ENCODE assay signal across 9 cellular contexts in the genomic region with DNA sequence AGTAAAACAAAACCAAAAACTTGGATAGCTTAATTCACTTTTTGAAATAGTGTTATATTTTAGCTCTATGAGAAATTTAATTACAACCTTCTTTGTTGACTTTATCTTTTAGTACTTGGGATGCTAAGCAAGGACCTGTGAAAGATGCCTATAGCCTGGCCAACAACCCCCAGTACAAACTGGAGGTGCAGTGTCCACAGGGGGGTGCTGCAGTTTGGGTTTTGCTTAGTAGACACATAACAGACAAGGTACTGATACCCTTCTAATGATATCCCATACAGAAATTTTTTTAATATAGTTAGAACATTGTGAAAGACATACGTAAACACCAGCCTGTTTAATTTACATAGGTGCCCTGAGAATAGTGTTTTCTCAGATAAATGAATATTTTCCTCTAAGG. TPM values are rescaled to one million over a fixed set of nuclear protein-coding genes. Genes with fewer than 3 reads are reported as not detected.
DNase-seq lines count a peak whose midpoint lies in the region; ATAC-seq, FAIRE-seq and TF ChIP-seq lines count a peak whose summit lies in the region.
"Had no signal": no experiment of that assay in that cellular context is flagged by ENCODE, and none has a peak within 500 bp of the region (broad histone marks: within the 10 kb centered on the region; RNA-seq: fewer than 3 reads in every experiment).

No MANE protein-coding gene starts in this region.

- peaks cover 12% of the 10 kb centered on the region for H3K4me1 ChIP-seq in endodermal cell (ENCODE audit: control insufficient read depth, insufficient read depth, low read length)
- H3K4me1 ChIP-seq in spleen: no peaks in the 10 kb centered on the region

- H3K27me3 ChIP-seq in endodermal cell (ENCODE audit: control insufficient read depth, insufficient read depth, low read length, poor library complexity, severe bottlenecking) (no peaks in the 10 kb centered on the region), spleen (replicated peaks in 1 of 7) (no peaks in the 10 kb centered on the region)

- peaks cover 38% of the 10 kb centered on the region for H3K36me3 Mint-ChIP-seq in endodermal cell (ENCODE audit: low read depth)

- FAIRE-seq in GM18507 (lab: Jason Lieb, UNC): peak; percentile 18
- FAIRE-seq: colon had no signal

- no peaks in the 10 kb centered on the region for H3K9me3 ChIP-seq in endodermal cell (ENCODE audit: control insufficient read depth, low read length)
- no peaks in the 10 kb centered on the region for H3K9me3 ChIP-seq in spleen

- peak; percentile 33 for DNase-seq in AG20443 (ENCODE audit: low spot score)
- no peak for DNase-seq in GM18507 (ENCODE audit: extremely low spot score, insufficient read length, low read depth)
- DNase-seq in T-helper 9 cell: peak; percentile 30
- peak; percentile 74 for DNase-seq in endodermal cell
- DNase-seq in spleen: no peak
- no peak for DNase-seq in NCI-H526 treated with DMSO at 0.1 percent for 48 hours (lab: John Stamatoyannopoulos, UW)
- DNase-seq in NCI-H128 (lab: John Stamatoyannopoulos, UW; ENCODE audit: unreplicated experiment): no peak

- no peak for ATAC-seq in GM21723 (IDR thresholded peaks at IDR 0.05; ENCODE audit: unreplicated experiment)

- TF ChIP-seq POLR2A in spleen (IDR thresholded peaks at IDR 0.05): no peak

- no peaks in the 10 kb centered on the region for H3K9me3 Mint-ChIP-seq in endodermal cell

- H3K9ac ChIP-seq in endodermal cell (ENCODE audit: extremely low read depth, low read length, poor library complexity, severe bottlenecking): no peak overlapping the region

- no peak overlapping the region for H3K4me3 ChIP-seq in endodermal cell (ENCODE audit: low read length)
- H3K4me3 ChIP-seq in spleen: no peak overlapping the region

- peak; percentile 66 for TF ChIP-seq CTCF in endodermal cell (conservative IDR thresholded peaks at IDR 0.05)
- TF ChIP-seq CTCF in spleen (IDR thresholded peaks at IDR 0.05 in 8 of 11, conservative IDR thresholded peaks at IDR 0.05 in 3 of 11): peak in 7 of 11 experiments; percentile 18 to 51 (median 38)

- no CpG with 5 or more reads among the region's 1 CpG for WGBS in endodermal cell (ENCODE audit: insufficient coverage in 1 of 2, insufficient read length in 1 of 2), 2 experiments
- 91 to 100% (median 92%) methylated on average over 1 of the region's 1 CpG for WGBS in spleen, 5 donors

- peaks cover 24% of the 10 kb centered on the region for H3K4me1 Mint-ChIP-seq in endodermal cell

- no peaks in the 10 kb centered on the region for H3K27me3 Mint-ChIP-seq in endodermal cell (ENCODE audit: insufficient read depth)

- intact Hi-C loops in spleen (cut with DNase I; ENCODE audit: low total_unique reads): no loop called here

- peaks cover 79% of the 10 kb centered on the region for H3K36me3 ChIP-seq in endodermal cell (ENCODE audit: control insufficient read depth, insufficient read depth, low read length)
- H3K36me3 ChIP-seq in spleen: peaks cover 0 to 100% (median 69%) of the 10 kb centered on the region in 6 donors

- H3K4me3 Mint-ChIP-seq in endodermal cell: no peak overlapping the region

- no peak overlapping the region for H3K27ac Mint-ChIP-seq in endodermal cell

- H3K27ac ChIP-seq in endodermal cell (ENCODE audit: low read depth, low read length): no peak overlapping the region
- no peak overlapping the region for H3K27ac ChIP-seq in spleen

RNA-seq across cellular contexts. Expression of a gene that starts 35.3 kb away (rescaled TPM):
- total RNA-seq in endodermal cell (10 to 100 TPM; 32.6 to 41.2 TPM), spleen (10 to 100 TPM; 42.2 to 72.3 (median 49.9) TPM)
- polyA plus RNA-seq in endodermal cell (2013, experiment 1 of 2): 30.8 TPM
- 26.2 TPM for polyA plus RNA-seq in endodermal cell (2013, experiment 2 of 2)
- 10 to 100 TPM; 10.8 to 13.6 (median 11.2) TPM for polyA plus RNA-seq in spleen

Comparison
In these comparisons a context has a peak if more than half of its experiments do, and no peak if none do; other contexts are left out.
1. DNase-seq: peak in AG20443 (single experiment), T-helper 9 cell (single experiment) and endodermal cell (single experiment); none in GM18507 (single experiment), spleen (single experiment), NCI-H526 treated with DMSO at 0.1 percent for 48 hours (single experiment) and NCI-H128 (single experiment).